In genomic region chr1:218829143-218829542, GRCh38 we compare ENCODE assay signal across 28 cellular contexts.
DNase-seq lines count a peak whose midpoint lies in the region; FAIRE-seq and TF ChIP-seq lines count a peak whose summit lies in the region.
"Had no signal": no experiment of that assay in that cellular context is flagged by ENCODE, and none has a peak within 500 bp of the region (broad histone marks: within the 10 kb centered on the region; RNA-seq: fewer than 3 reads in every experiment).

No MANE protein-coding gene starts in this region.

- no peak overlapping the region for H2AFZ ChIP-seq in astrocyte (ENCODE audit: low read depth, low read length)

- no peaks in the 10 kb centered on the region for H4K20me1 ChIP-seq in astrocyte (ENCODE audit: insufficient read depth, low read length)

- H3K79me2 ChIP-seq in astrocyte (ENCODE audit: insufficient read depth, low read length) = no peaks in the 10 kb centered on the region

- H3K9me3 Mint-ChIP-seq in astrocyte (ENCODE audit: unreplicated experiment) = no peaks in the 10 kb centered on the region
- H3K9me3 Mint-ChIP-seq: T-helper 2 cell treated with Interferon-gamma antibody and Interleukin-4, amounts not matched to agents 5 μg/mL and 100 μg/mL, for 36 hours had no signal

- peak; percentile 52 to 61 for DNase-seq in HAP-1 (ENCODE audit: low spot score in 2 of 2)
- DNase-seq in astrocyte (ENCODE audit: low read depth) = peak; percentile 28
- DNase-seq in fibroblast of peridontal ligament (ENCODE audit: extremely low read depth) = peak; percentile 37
- DNase-seq in renal cortical epithelial cell (ENCODE audit: low read depth) = peak; percentile 69
- DNase-seq in MG63 = no peak
- DNase-seq in NCI-H2171 treated with DMSO at 0.1 percent for 48 hours (lab: John Stamatoyannopoulos, UW) = no peak
- no peak for DNase-seq in WERI-Rb-1
- DNase-seq: activated CD4-positive, alpha-beta T cell treated with anti-CD3 and anti-CD28 coated beads for 48 hours; activated naive CD4-positive, alpha-beta T cell; activated T-cell treated with anti-CD3 and anti-CD28 coated beads, Interleukin-2, amount 50 U/mL, for 72 hours; C1 segment of cervical spinal cord; effector CD8-positive, alpha-beta T cell; foreskin keratinocyte; NCI-H146; NCI-H2107; NCI-H446 treated with DMSO at 0.1 percent for 48 hours; right lobe of liver; SHP77; stimulated activated CD4-positive, alpha-beta T cell treated with anti-CD3 and anti-CD28 coated beads, Interleukin-12 subunit alpha, Interleukin-12 subunit beta, amount 100 ng/mL, for 4 hours; stimulated activated CD4-positive, alpha-beta T cell treated with anti-CD3 and anti-CD28 coated beads, Interleukin-4, amount 100 ng/mL, for 1 hour; substantia nigra; upper lobe of left lung had no signal

- FAIRE-seq in astrocyte (lab: Jason Lieb, UNC) = no peak
- FAIRE-seq: D721Med had no signal

- H3K9ac ChIP-seq in astrocyte (ENCODE audit: low read length) = no peak overlapping the region
- H3K9ac ChIP-seq: KMS-11 had no signal

- H3K4me1 Mint-ChIP-seq in astrocyte (ENCODE audit: low read depth, unreplicated experiment) = peaks cover 6% of the 10 kb centered on the region
- H3K4me1 Mint-ChIP-seq: stimulated activated effector memory CD8-positive, alpha-beta T cell treated with anti-CD3 and anti-CD28 coated beads, Interleukin-12 subunit alpha, Interleukin-12 subunit beta, amount 100 ng/mL, for 72 hours had no signal

- TF ChIP-seq CTCF in astrocyte (IDR thresholded peaks at IDR 0.05; ENCODE audit: insufficient read depth, low read depth, low read length) (no peak), WERI-Rb-1 (IDR thresholded peaks at IDR 0.05; ENCODE audit: low read depth, low read length) (no peak)

- H3K4me1 ChIP-seq in HAP-1 = no peaks in the 10 kb centered on the region
- H3K4me1 ChIP-seq in astrocyte (ENCODE audit: insufficient read depth, low read length) = no peaks in the 10 kb centered on the region
- H3K4me1 ChIP-seq: foreskin keratinocyte, right lobe of liver, upper lobe of left lung had no signal

- H3K27ac ChIP-seq in astrocyte (ENCODE audit: low read depth, low read length) (no peak overlapping the region), WERI-Rb-1 (no peak overlapping the region)
- H3K27ac ChIP-seq: epithelial cell of prostate, foreskin keratinocyte, KMS-11, right lobe of liver, upper lobe of left lung, VCaP had no signal

- H3K27ac Mint-ChIP-seq in astrocyte (ENCODE audit: unreplicated experiment) = no peak overlapping the region
- H3K27ac Mint-ChIP-seq: activated T-cell treated with anti-CD3 and anti-CD28 coated beads, Interleukin-2, amount 50 U/mL, for 72 hours; stimulated activated effector memory CD8-positive, alpha-beta T cell treated with anti-CD3 and anti-CD28 coated beads, Interleukin-12 subunit alpha, Interleukin-12 subunit beta, amount 100 ng/mL, for 72 hours; T-helper 2 cell treated with Interferon-gamma antibody and Interleukin-4, amounts not matched to agents 5 μg/mL and 100 μg/mL, for 36 hours had no signal

- no peak overlapping the region for H3K4me2 ChIP-seq in astrocyte (ENCODE audit: low read length)
- H3K4me2 ChIP-seq: KMS-11 had no signal

- no peaks in the 10 kb centered on the region for H3K27me3 ChIP-seq in HAP-1 (ENCODE audit: low read depth)
- H3K27me3 ChIP-seq in astrocyte (ENCODE audit: insufficient read depth, low read length) = no peaks in the 10 kb centered on the region
- H3K27me3 ChIP-seq in MG63 = no peaks in the 10 kb centered on the region
- no peaks in the 10 kb centered on the region for H3K27me3 ChIP-seq in WERI-Rb-1 (ENCODE audit: insufficient read depth, low read depth, severe bottlenecking)
- H3K27me3 ChIP-seq: foreskin keratinocyte, right lobe of liver, upper lobe of left lung had no signal

- no peaks in the 10 kb centered on the region for H3K36me3 ChIP-seq in HAP-1 (replicated peaks)
- no peaks in the 10 kb centered on the region for H3K36me3 ChIP-seq in astrocyte (ENCODE audit: insufficient read depth, low read length)
- H3K36me3 ChIP-seq in MG63 = no peaks in the 10 kb centered on the region
- no peaks in the 10 kb centered on the region for H3K36me3 ChIP-seq in WERI-Rb-1
- H3K36me3 ChIP-seq: right lobe of liver, upper lobe of left lung had no signal

- in situ Hi-C loops in HAP-1 (cut with MboI; ENCODE audit: low sequenced_read_pairs) = no loop called here

- H3K36me3 Mint-ChIP-seq in astrocyte (ENCODE audit: low read depth, unreplicated experiment) = no peaks in the 10 kb centered on the region
- H3K36me3 Mint-ChIP-seq: stimulated activated effector memory CD8-positive, alpha-beta T cell treated with anti-CD3 and anti-CD28 coated beads, Interleukin-12 subunit alpha, Interleukin-12 subunit beta, amount 100 ng/mL, for 72 hours had no signal

- no peak overlapping the region for H3K4me3 ChIP-seq in HAP-1
- no peak overlapping the region for H3K4me3 ChIP-seq in astrocyte (ENCODE audit: insufficient read depth, low read depth, low read length)
- no peak overlapping the region for H3K4me3 ChIP-seq in MG63
- H3K4me3 ChIP-seq in WERI-Rb-1 (ENCODE audit: low read depth, low read length) = no peak overlapping the region
- H3K4me3 ChIP-seq: right lobe of liver, upper lobe of left lung had no signal

- no peak overlapping the region for H3K4me3 Mint-ChIP-seq in astrocyte (ENCODE audit: unreplicated experiment)
- H3K4me3 Mint-ChIP-seq: activated T-cell treated with anti-CD3 and anti-CD28 coated beads, Interleukin-2, amount 50 U/mL, for 72 hours; stimulated activated effector memory CD8-positive, alpha-beta T cell treated with anti-CD3 and anti-CD28 coated beads, Interleukin-12 subunit alpha, Interleukin-12 subunit beta, amount 100 ng/mL, for 72 hours; T-helper 2 cell treated with Interferon-gamma antibody and Interleukin-4, amounts not matched to agents 5 μg/mL and 100 μg/mL, for 36 hours had no signal

- H3K27me3 Mint-ChIP-seq in astrocyte (ENCODE audit: low read depth, unreplicated experiment) = no peaks in the 10 kb centered on the region

- H3K9me3 ChIP-seq in HAP-1 (no peaks in the 10 kb centered on the region), astrocyte (ENCODE audit: insufficient read depth, low read depth, low read length) (no peaks in the 10 kb centered on the region), MG63 (no peaks in the 10 kb centered on the region), WERI-Rb-1 (ENCODE audit: severe bottlenecking) (no peaks in the 10 kb centered on the region)
- H3K9me3 ChIP-seq: right lobe of liver, upper lobe of left lung had no signal

Comparison
In these comparisons a context has a peak if more than half of its experiments do, and no peak if none do; other contexts are left out.
1. DNase-seq: peak in HAP-1 (2 of 2), astrocyte (single experiment), fibroblast of peridontal ligament (single experiment) and renal cortical epithelial cell (single experiment); none in MG63 (single experiment), NCI-H2171 treated with DMSO at 0.1 percent for 48 hours (single experiment) and WERI-Rb-1 (single experiment).